17 cellular contexts compared by ENCODE assay signal in the genomic region with DNA sequence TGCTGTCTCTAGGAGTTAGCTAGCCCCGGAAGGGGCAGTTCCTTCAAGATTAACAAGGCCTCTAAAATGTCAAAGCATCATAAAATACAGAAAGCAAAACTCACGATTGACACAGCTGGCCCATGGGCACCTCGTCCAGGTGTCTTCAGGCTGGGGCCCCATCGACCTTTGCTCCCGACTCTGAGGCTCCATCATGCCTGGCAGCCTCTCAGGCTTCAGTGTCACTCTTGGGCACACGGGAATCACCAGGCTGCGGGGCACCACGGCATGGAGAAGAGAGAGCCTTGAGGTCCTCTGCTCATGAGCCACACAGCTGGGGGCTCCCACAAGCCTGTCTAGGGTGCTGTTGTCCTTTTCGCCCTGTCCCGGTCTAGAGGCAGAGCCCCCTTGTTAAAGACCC.
DNase-seq lines count a peak whose midpoint lies in the region; ATAC-seq, FAIRE-seq and TF ChIP-seq lines count a peak whose summit lies in the region.
"Had no signal": no experiment of that assay in that cellular context is flagged by ENCODE, and none has a peak within 500 bp of the region (broad histone marks: within the 10 kb centered on the region; RNA-seq: fewer than 3 reads in every experiment).

No MANE protein-coding gene starts in this region.

- H3K79me2 ChIP-seq in HepG2 (ENCODE audit: insufficient read depth, low read length): no peaks in the 10 kb centered on the region

- H3K9me3 ChIP-seq in HepG2 (ENCODE audit: low read length) (no peaks in the 10 kb centered on the region), small intestine (ENCODE audit: control insufficient read depth, low read depth) (no peaks in the 10 kb centered on the region)
- H3K9me3 ChIP-seq: BLaER1 treated with 17β-estradiol and CSF1 and Interleukin-3, amounts not matched to agents 10 nM and 100 nM had no signal

- no TSS peak for BruUV-seq in HepG2 (replicated peaks; lab: Mats Ljungman, UMichigan)

- intact Hi-C loops in HepG2 (cut with micrococcal nuclease; ENCODE audit: unreplicated experiment): no loop called here

- H3K36me3 ChIP-seq in HepG2 (replicated peaks in 1 of 2; ENCODE audit: control insufficient read depth in 1 of 2, insufficient read depth in 2 of 2, low read length in 2 of 2) (no peaks in the 10 kb centered on the region), small intestine (ENCODE audit: control insufficient read depth in 2 of 2, insufficient read depth in 2 of 2, low read length in 2 of 2) (no peaks in the 10 kb centered on the region)
- H3K36me3 ChIP-seq: BLaER1 treated with 17β-estradiol and CSF1 and Interleukin-3, amounts not matched to agents 10 nM and 100 nM had no signal

- CTCF ChIA-PET in HepG2 (lab: Yijun Ruan, JAX; ENCODE audit: low intra/inter-chr PET ratio, low total read pairs): no interaction called here

- peak; percentile 13; the same call in 1 of the 3 replicates for ATAC-seq in HepG2
- ATAC-seq: CD8-positive, alpha-beta T cell had no signal

- in situ Hi-C loops in HepG2 (cut with HindIII; ENCODE audit: extremely low pct_ligation_motif_present, low pct_unique_long_range_greater_than_20kb): no loop called here

- TF ChIP-seq RAD21 in HepG2 (CRISPR knock-in tag; IDR thresholded peaks at IDR 0.05): no peak

- H3K27me3 ChIP-seq in HepG2 (ENCODE audit: control insufficient read depth in 1 of 2, insufficient read depth in 2 of 2, low read length in 2 of 2) (peaks cover 1 to 3% of the 10 kb centered on the region in 2 experiments; a peak in 1 of 5 replicates), small intestine (ENCODE audit: control insufficient read depth in 2 of 2, insufficient read depth in 2 of 2, low read length in 2 of 2) (no peaks in the 10 kb centered on the region)
- H3K27me3 ChIP-seq: BLaER1 treated with 17β-estradiol and CSF1 and Interleukin-3, amounts not matched to agents 10 nM and 100 nM had no signal

- FAIRE-seq in HepG2 (lab: Jason Lieb, UNC) (no peak), small intestine (lab: Jason Lieb, UNC) (no peak)
- FAIRE-seq: GM12892, GM18507, H54 had no signal

- no peak overlapping the region for H3K27ac ChIP-seq in HepG2 (ENCODE audit: extremely low read length, insufficient read depth, low read length)
- no peak overlapping the region for H3K27ac ChIP-seq in small intestine (ENCODE audit: low read depth in 1 of 2, low read length in 1 of 2)
- H3K27ac ChIP-seq: BLaER1 treated with 17β-estradiol and CSF1 and Interleukin-3, amounts not matched to agents 10 nM and 100 nM; GM23248 had no signal

- H2AFZ ChIP-seq in HepG2 (ENCODE audit: low read length): no peak overlapping the region
- H2AFZ ChIP-seq: GM23248 had no signal

- H3K4me2 ChIP-seq in HepG2 (ENCODE audit: low read depth, low read length): peak overlapping the region; percentile 50
- H3K4me2 ChIP-seq: BLaER1 treated with 17β-estradiol and CSF1 and Interleukin-3, amounts not matched to agents 10 nM and 100 nM had no signal

- WGBS in HepG2 (ENCODE audit: low lambda C conversion rate): no CpG with 5 or more reads among the region's 10 CpGs
- 26 to 64% (median 49%) methylated on average over 10 of the region's 10 CpGs for WGBS in small intestine, 3 donors

- H4K20me1 ChIP-seq in HepG2 (ENCODE audit: insufficient read depth, low read length): no peaks in the 10 kb centered on the region
- H4K20me1 ChIP-seq: BLaER1 treated with 17β-estradiol and CSF1 and Interleukin-3, amounts not matched to agents 10 nM and 100 nM had no signal

- POLR2A ChIA-PET in HepG2 (lab: Yijun Ruan, JAX): no interaction called here

- no peak for TF ChIP-seq POLR2A in HepG2 (IDR thresholded peaks at IDR 0.05; ENCODE audit: insufficient read depth in 1 of 2, low read depth in 2 of 2, low read length in 2 of 2)

- TF ChIP-seq EP300 in HepG2 (IDR thresholded peaks at IDR 0.05; ENCODE audit: low read depth in 2 of 2, low read length in 2 of 2) (no peak), HepG2 (CRISPR knock-in tag; IDR thresholded peaks at IDR 0.05; ENCODE audit: borderline replicate concordance) (no peak)

- H3K4me3 ChIP-seq in HepG2 (replicated peaks in 1 of 3; ENCODE audit: insufficient read depth in 1 of 3, low read depth in 2 of 3, low read length in 3 of 3) (peak overlapping the region in 1 of 3 experiments; percentile 35; a peak in 2 of 6 replicates), small intestine (ENCODE audit: low read depth in 1 of 2, low read length in 2 of 2) (no peak overlapping the region)
- H3K4me3 ChIP-seq: BLaER1 treated with 17β-estradiol and CSF1 and Interleukin-3, amounts not matched to agents 10 nM and 100 nM; GM23248 had no signal

- H3K9ac ChIP-seq in HepG2 (ENCODE audit: insufficient read depth, low read depth, low read length): no peak overlapping the region
- H3K9ac ChIP-seq: BLaER1 treated with 17β-estradiol and CSF1 and Interleukin-3, amounts not matched to agents 10 nM and 100 nM; GM23248 had no signal

- DNase-seq in COLO668 (lab: John Stamatoyannopoulos, UW; ENCODE audit: unreplicated experiment) (peak; percentile 24), DMS53 treated with DMSO at 0.1 percent for 48 hours (lab: John Stamatoyannopoulos, UW; ENCODE audit: unreplicated experiment) (peak; percentile 22), HepG2 (ENCODE audit: low spot score) (no peak), small intestine (peak; percentile 45), iPS-NIHi7 (ENCODE audit: extremely low spot score) (no peak), NCI-H1436 treated with DMSO at 0.1 percent for 48 hours (lab: John Stamatoyannopoulos, UW) (no peak)
- DNase-seq: CD8-positive, alpha-beta T cell; COR-L47; DMS 273 treated with DMSO at 0.1 percent for 48 hours; DMS79; GDM1; GM23248; HCEC 1CT had no signal

- TF ChIP-seq CTCF in HepG2 (CRISPR knock-in tag; IDR thresholded peaks at IDR 0.05): no peak

- H3K4me1 ChIP-seq in HepG2 (ENCODE audit: insufficient read depth, low read length) (peaks cover 50% of the 10 kb centered on the region), small intestine (ENCODE audit: control insufficient read depth in 2 of 2, insufficient read depth in 1 of 2, low read depth in 1 of 2, low read length in 1 of 2) (no peaks in the 10 kb centered on the region)
- H3K4me1 ChIP-seq: BLaER1 treated with 17β-estradiol and CSF1 and Interleukin-3, amounts not matched to agents 10 nM and 100 nM had no signal

TF ChIP-seq in HepG2, 621 proteins besides CTCF, POLR2A, EP300 and RAD21:
- TF ChIP-seq ZNF776 (CRISPR knock-in tag; IDR thresholded peaks at IDR 0.05): no peak
- TF ChIP-seq, protein P1, sequence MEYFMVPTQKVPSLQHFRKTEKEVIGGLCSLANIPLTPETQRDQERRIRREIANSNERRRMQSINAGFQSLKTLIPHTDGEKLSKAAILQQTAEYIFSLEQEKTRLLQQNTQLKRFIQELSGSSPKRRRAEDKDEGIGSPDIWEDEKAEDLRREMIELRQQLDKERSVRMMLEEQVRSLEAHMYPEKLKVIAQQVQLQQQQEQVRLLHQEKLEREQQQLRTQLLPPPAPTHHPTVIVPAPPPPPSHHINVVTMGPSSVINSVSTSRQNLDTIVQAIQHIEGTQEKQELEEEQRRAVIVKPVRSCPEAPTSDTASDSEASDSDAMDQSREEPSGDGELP (IDR thresholded peaks at IDR 0.05; ENCODE audit: borderline replicate concordance, low read depth): peak; percentile 17; the same call in 1 of the 2 replicates
- peak; percentile 33 for TF ChIP-seq HNF4A (CRISPR knock-in tag; IDR thresholded peaks at IDR 0.05)
- TF ChIP-seq ZNF792 (CRISPR knock-in tag; IDR thresholded peaks at IDR 0.05): no peak

Comparison
In these comparisons a context has a peak if more than half of its experiments do, and no peak if none do; other contexts are left out.
1. DNase-seq: peak in COLO668 (single experiment), DMS53 treated with DMSO at 0.1 percent for 48 hours (single experiment) and small intestine (single experiment); none in HepG2 (single experiment), iPS-NIHi7 (single experiment) and NCI-H1436 treated with DMSO at 0.1 percent for 48 hours (single experiment).